ENCODE assay signal across 8 cellular contexts in genomic region chr7:151082151-151083070, GRCh38. TPM values are rescaled to one million over a fixed set of nuclear protein-coding genes. Genes with fewer than 3 reads are reported as not detected.
DNase-seq lines count a peak whose midpoint lies in the region; ATAC-seq, FAIRE-seq and TF ChIP-seq lines count a peak whose summit lies in the region.

No MANE protein-coding gene starts in this region.

- H3K4me1 ChIP-seq in left lung (peaks cover 39 to 72% of the 10 kb centered on the region in 2 donors), thymus (ENCODE audit: control insufficient read depth, insufficient read depth, low read length) (peaks cover 29% of the 10 kb centered on the region)

- H3K27ac Mint-ChIP-seq in activated CD4-positive, alpha-beta T cell treated with anti-CD3 and anti-CD28 coated beads for 36 hours, result peak overlapping the region; percentile 94

- WGBS in thymus, result 70% methylated on average over 42 of the region's 42 CpGs

- POLR2A ChIA-PET in activated CD4-positive, alpha-beta T cell treated with anti-CD3 and anti-CD28 coated beads for 36 hours (lab: Charles Lee), result no interaction called here

- peaks cover 46% of the 10 kb centered on the region for H3K4me1 Mint-ChIP-seq in activated CD4-positive, alpha-beta T cell treated with anti-CD3 and anti-CD28 coated beads for 36 hours

- intact Hi-C loops in activated CD4-positive, alpha-beta T cell treated with anti-CD3 and anti-CD28 coated beads for 36 hours (cut with DNase I, micrococcal nuclease), result loop anchor here (1.0 to 10.0 kb wide), 7 partner anchors 54 to 1368 kb away; partner anchors contain the start of genes ABCB8 (in 1 of the 2), ABCF2 (in 1 of the 2), GIMAP4 (in 1 of the 2) and GIMAP7 (in 1 of the 2)
- intact Hi-C loops in left lung (cut with DNase I), result no loop called here

- no peak for TF ChIP-seq CTCF in left lung (IDR thresholded peaks at IDR 0.05)

- CTCF ChIA-PET in activated CD4-positive, alpha-beta T cell treated with anti-CD3 and anti-CD28 coated beads for 36 hours (lab: Charles Lee), result interaction anchor here (0.6 to 1.2 kb wide), 3 partner anchors 12 to 567 kb away, joined by 3 read pairs; no protein-coding TSS in a partner anchor

- H3K4me3 ChIP-seq in left lung (peak overlapping the region; percentile 65 to 98), thymus (ENCODE audit: low read length) (peak overlapping the region; percentile 91)

- H3K27me3 Mint-ChIP-seq in activated CD4-positive, alpha-beta T cell treated with anti-CD3 and anti-CD28 coated beads for 36 hours, result peaks cover 7% of the 10 kb centered on the region

- no peak for DNase-seq in activated CD4-positive, alpha-beta T cell treated with anti-CD3 and anti-CD28 coated beads for 36 hours
- DNase-seq in activated CD4-positive, alpha-beta T cell treated with anti-CD3 and anti-CD28 coated beads for 48 hours, result no peak
- DNase-seq in left lung, result peak; percentile 36 to 80
- DNase-seq in stimulated activated CD4-positive, alpha-beta T cell treated with anti-CD3 and anti-CD28 coated beads, Interleukin-4, amount 100 ng/mL, for 1 hour, result no peak
- no peak for DNase-seq in urothelium cell line (ENCODE audit: low spot score)
- no peak for DNase-seq in NCI-H146 treated with DMSO at 0.1 percent for 48 hours (lab: John Stamatoyannopoulos, UW; ENCODE audit: unreplicated experiment)

- FAIRE-seq in urothelium cell line (lab: Jason Lieb, UNC), result no peak

- peaks cover 0 to 6% of the 10 kb centered on the region in 2 donors for H3K27me3 ChIP-seq in left lung
- peaks cover 38% of the 10 kb centered on the region for H3K27me3 ChIP-seq in thymus (ENCODE audit: control insufficient read depth, insufficient read depth)

- peak overlapping the region; percentile 94 for H3K4me3 Mint-ChIP-seq in activated CD4-positive, alpha-beta T cell treated with anti-CD3 and anti-CD28 coated beads for 36 hours

- H3K36me3 ChIP-seq in left lung, result no peaks in the 10 kb centered on the region
- H3K36me3 ChIP-seq in thymus (ENCODE audit: control insufficient read depth, insufficient read depth), result peaks cover 12% of the 10 kb centered on the region

- no peak for ATAC-seq in activated CD4-positive, alpha-beta T cell treated with anti-CD3 and anti-CD28 coated beads for 36 hours
- no peak for ATAC-seq in left lung

- no peaks in the 10 kb centered on the region for H3K9me3 Mint-ChIP-seq in activated CD4-positive, alpha-beta T cell treated with anti-CD3 and anti-CD28 coated beads for 36 hours (ENCODE audit: low read depth)

- H3K27ac ChIP-seq in angular gyrus (ENCODE audit: low read depth, low read length) (peak overlapping the region; percentile 81), left lung (peak overlapping the region; percentile 91), thymus (ENCODE audit: low read depth) (peak overlapping the region; percentile 64)

- H3K9me3 ChIP-seq in left lung (no peaks in the 10 kb centered on the region), thymus (ENCODE audit: control insufficient read depth) (no peaks in the 10 kb centered on the region)

- H3K36me3 Mint-ChIP-seq in activated CD4-positive, alpha-beta T cell treated with anti-CD3 and anti-CD28 coated beads for 36 hours (ENCODE audit: low read depth), result peaks cover 17% of the 10 kb centered on the region

RNA-seq across cellular contexts. Expression of gene TMUB1, which starts 0.9 kb away (rescaled TPM):
- 10 to 100 TPM; 54.0 to 67.7 TPM for total RNA-seq in activated CD4-positive, alpha-beta T cell treated with anti-CD3 and anti-CD28 coated beads for 36 hours
- 10 to 100 TPM; 39.6 to 49.1 TPM for total RNA-seq in left lung
- 68.4 TPM for polyA plus RNA-seq in thymus

RNA-seq across cellular contexts. Expression of gene FASTK, which starts 1.8 kb away (rescaled TPM):
- 10 to 100 TPM; 56.6 to 56.7 TPM for total RNA-seq in activated CD4-positive, alpha-beta T cell treated with anti-CD3 and anti-CD28 coated beads for 36 hours
- 10 to 100 TPM; 63.5 to 65.7 TPM for total RNA-seq in left lung
- 142 TPM for polyA plus RNA-seq in thymus

RNA-seq across cellular contexts. Expression of gene AGAP3, which starts 3.9 kb away (rescaled TPM):
- total RNA-seq in activated CD4-positive, alpha-beta T cell treated with anti-CD3 and anti-CD28 coated beads for 36 hours, result 10 to 100 TPM; 29.4 to 33.2 TPM
- 100 to 1,000 TPM; 161 to 167 TPM for total RNA-seq in left lung
- polyA plus RNA-seq in thymus, result 43.2 TPM

RNA-seq across cellular contexts. Expression of gene SLC4A2, which starts 23.0 kb away (rescaled TPM):
- total RNA-seq in activated CD4-positive, alpha-beta T cell treated with anti-CD3 and anti-CD28 coated beads for 36 hours, result 10 to 100 TPM; 58.7 to 85.0 TPM
- 100 to 1,000 TPM; 191 to 205 TPM for total RNA-seq in left lung
- 89.5 TPM for polyA plus RNA-seq in thymus

RNA-seq across cellular contexts. Expression of gene CDK5, which starts 24.7 kb away (rescaled TPM):
- total RNA-seq in activated CD4-positive, alpha-beta T cell treated with anti-CD3 and anti-CD28 coated beads for 36 hours, result 10 to 100 TPM; 12.5 to 16.7 TPM
- total RNA-seq in left lung, result 10 to 100 TPM; 15.6 to 17.1 TPM
- polyA plus RNA-seq in thymus, result 8.9 TPM

Comparison
In these comparisons a context has a peak if more than half of its experiments do, and no peak if none do; other contexts are left out.
1. DNase-seq: peak in left lung (2 of 2); none in activated CD4-positive, alpha-beta T cell treated with anti-CD3 and anti-CD28 coated beads for 36 hours (single experiment), activated CD4-positive, alpha-beta T cell treated with anti-CD3 and anti-CD28 coated beads for 48 hours (single experiment), stimulated activated CD4-positive, alpha-beta T cell treated with anti-CD3 and anti-CD28 coated beads, Interleukin-4, amount 100 ng/mL, for 1 hour (single experiment), urothelium cell line (single experiment) and NCI-H146 treated with DMSO at 0.1 percent for 48 hours (single experiment).
2. RNA of gene AGAP3, which starts 3.9 kb away (total RNA-seq): 161 to 167 TPM in left lung; 29.4 to 33.2 TPM in activated CD4-positive, alpha-beta T cell treated with anti-CD3 and anti-CD28 coated beads for 36 hours; every median in the first group is over 4 times any median in the second.
3. intact Hi-C loops: an anchor here in activated CD4-positive, alpha-beta T cell treated with anti-CD3 and anti-CD28 coated beads for 36 hours (1.0 to 10.0 kb wide); none called in left lung.
4. Peak in every context shown above with its lines, with median percentiles within 50 percentile points of each other: H3K27ac ChIP-seq.